8 cellular contexts compared by ENCODE assay signal in the genomic region with DNA sequence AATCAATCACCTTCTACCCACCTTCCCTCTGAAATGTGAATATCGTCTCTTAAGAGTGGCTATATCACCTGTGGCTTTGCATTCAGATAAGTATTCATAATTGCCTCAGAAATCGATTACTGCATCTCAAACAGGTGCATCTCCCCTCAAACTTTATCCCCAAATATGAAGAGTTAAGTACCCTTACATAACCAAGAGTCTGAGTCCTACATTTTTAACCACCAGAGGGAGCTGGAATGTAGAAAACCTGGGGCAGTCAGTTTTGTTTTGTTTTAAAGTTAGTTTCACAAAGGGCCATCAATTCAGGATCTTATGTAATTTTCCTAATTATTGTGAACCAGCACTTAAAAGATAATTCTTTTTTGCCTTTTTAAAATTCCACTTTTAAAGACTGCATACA. TPM values are rescaled to one million over a fixed set of nuclear protein-coding genes. Genes with fewer than 3 reads are reported as not detected.
DNase-seq lines count a peak whose midpoint lies in the region; ATAC-seq, FAIRE-seq and TF ChIP-seq lines count a peak whose summit lies in the region.

No MANE protein-coding gene starts in this region.

- intact Hi-C loops in CD14-positive monocyte (cut with micrococcal nuclease) = loop anchor here (5.0 to 10.0 kb wide), 2 partner anchors 76 to 374 kb away; a partner anchor contains a TSS
- intact Hi-C loops in left lung (cut with DNase I) = loop anchor here in 1 of 2 donors (5.0 kb wide), 1 partner anchor 374 kb away; no protein-coding TSS in a partner anchor

- peak overlapping the region; percentile 78 for H3K9ac ChIP-seq in GM23248

- peak overlapping the region; percentile 37 to 46 for H3K4me3 Mint-ChIP-seq in CD14-positive monocyte

- H3K79me2 ChIP-seq in GM23248 (ENCODE audit: insufficient read depth) = 0 out of 2 replicates have a peak, but pooled peaks cover 10% of the 10 kb centered on the region

- peaks cover 0 to 2% (median 0%) of the 10 kb centered on the region in 7 donors for H3K9me3 Mint-ChIP-seq in CD14-positive monocyte

- no peaks in the 10 kb centered on the region for H4K20me1 ChIP-seq in GM23248 (ENCODE audit: insufficient read depth)

- no peaks in the 10 kb centered on the region for H3K9me2 ChIP-seq in GM23248 (ENCODE audit: insufficient read depth)

- H3K9me3 ChIP-seq in GM23248 (ENCODE audit: low read depth) (no peaks in the 10 kb centered on the region), left lung (no peaks in the 10 kb centered on the region)

- 0 to 2% methylated on average over 2 of the region's 2 CpGs for WGBS in GM23248 (ENCODE audit: low coverage in 1 of 2, low lambda C conversion rate in 2 of 2, missing lambda C conversion rate in 2 of 2), 2 experiments

- no peak for FAIRE-seq in urothelium cell line (lab: Jason Lieb, UNC)

- H3K4me3 ChIP-seq in GM23248 (peak overlapping the region; percentile 64), left lung (no peak overlapping the region)

- peaks cover 28% of the 10 kb centered on the region for H3K4me1 Mint-ChIP-seq in CD14-positive monocyte

- peak overlapping the region; percentile 89 for H3K4me2 ChIP-seq in GM23248 (ENCODE audit: unreplicated experiment)

- peaks cover 0 to 15% (median 1%) of the 10 kb centered on the region in 3 donors for H3K27me3 Mint-ChIP-seq in CD14-positive monocyte (ENCODE audit: low read depth in 3 of 3)

- H3K36me3 Mint-ChIP-seq in CD14-positive monocyte = peaks cover 19 to 25% of the 10 kb centered on the region in 2 donors

- H3K27me3 ChIP-seq in GM23248 (replicated peaks; ENCODE audit: insufficient read depth) (no peaks in the 10 kb centered on the region), left lung (no peaks in the 10 kb centered on the region)

- peak overlapping the region; percentile 94 for H3K27ac ChIP-seq in GM23248
- H3K27ac ChIP-seq in left lung = peak overlapping the region in 1 of 2 donors; percentile 64

- peaks cover 34% of the 10 kb centered on the region for H3F3A ChIP-seq in GM23248 (ENCODE audit: insufficient read depth)

- in situ Hi-C loops in GM23248 (cut with MboI) = loop anchor here (25.0 kb wide), 1 partner anchor 379 kb away; a partner anchor contains a TSS

- H2AFZ ChIP-seq in GM23248 = peak overlapping the region; percentile 65

- peak; percentile 74 for ATAC-seq in left lung
- no peak for ATAC-seq in GM19452 (IDR thresholded peaks at IDR 0.05; ENCODE audit: unreplicated experiment)

- peaks cover 17% of the 10 kb centered on the region for H3K4me1 ChIP-seq in GM23248 (ENCODE audit: insufficient read depth)
- peaks cover 0 to 4% of the 10 kb centered on the region in 2 donors for H3K4me1 ChIP-seq in left lung

- peak overlapping the region; percentile 83 to 93 (median 89) for H3K27ac Mint-ChIP-seq in CD14-positive monocyte

- H3K36me3 ChIP-seq in GM23248 (ENCODE audit: low read depth) = no peaks in the 10 kb centered on the region
- no peaks in the 10 kb centered on the region for H3K36me3 ChIP-seq in left lung

- DNase-seq in CD14-positive monocyte (ENCODE audit: low spot score) (no peak), GM23248 (peak; percentile 67), NOMO-1 treated with dmso at 0.1 percent for 144 hours (lab: John Stamatoyannopoulos, UW; ENCODE audit: unreplicated experiment) (peak; percentile 16), cerebellar cortex (ENCODE audit: low spot score) (peak; percentile 64), left lung (no peak), urothelium cell line (ENCODE audit: low spot score) (peak; percentile 3)
- DNase-seq in stimulated activated naive CD4-positive, alpha-beta T cell treated with Interleukin-2 at 50 U/mL for 16 hours (lab: John Stamatoyannopoulos, UW) = no peak

- peak; percentile 62 for TF ChIP-seq CTCF in CD14-positive monocyte (IDR thresholded peaks at IDR 0.05)
- peak; percentile 45 to 59 for TF ChIP-seq CTCF in left lung (IDR thresholded peaks at IDR 0.05)

RNA-seq across cellular contexts. Expression of a gene that starts 5.7 kb away (rescaled TPM):
- 1 to 10 TPM; 1.6 to 1.9 TPM for polyA plus RNA-seq in CD14-positive monocyte
- 2.2 and 4.3 TPM in 2 replicates for total RNA-seq in GM23248 (2014; rRNA removed; shearing (Covaris generic))
- 2.4 and 2.5 TPM in 2 replicates for polyA plus RNA-seq in GM23248 (2016; fragmentation: Nextera tagmentation; extraction: Ambion mirVana)
- total RNA-seq in left lung = 1 to 10 TPM; 3.1 to 3.5 TPM

RNA-seq across cellular contexts. Expression of a gene that starts 30.3 kb away (rescaled TPM):
- polyA plus RNA-seq in CD14-positive monocyte (10 to 100 TPM; 30.8 to 38.1 TPM), GM23248 (2016; fragmentation: Nextera tagmentation; extraction: Ambion mirVana) (38.9 and 40.4 TPM in 2 replicates)
- 18.6 and 38.9 TPM in 2 replicates for total RNA-seq in GM23248 (2014; rRNA removed; shearing (Covaris generic))
- 10 to 100 TPM; 30.4 to 32.4 TPM for total RNA-seq in left lung

Comparison
In these comparisons a context has a peak if more than half of its experiments do, and no peak if none do; other contexts are left out.
1. DNase-seq: peak in GM23248 (single experiment), NOMO-1 treated with dmso at 0.1 percent for 144 hours (single experiment), cerebellar cortex (single experiment) and urothelium cell line (single experiment); none in CD14-positive monocyte (single experiment), left lung (0 of 2) and stimulated activated naive CD4-positive, alpha-beta T cell treated with Interleukin-2 at 50 U/mL for 16 hours (single experiment).